Comparison of ENCODE assay signal across 9 cellular contexts in genomic region chr1:150259758-150260669, GRCh38. TPM values are rescaled to one million over a fixed set of nuclear protein-coding genes. Genes with fewer than 3 reads are reported as not detected.
DNase-seq lines count a peak whose midpoint lies in the region; ATAC-seq, FAIRE-seq and TF ChIP-seq lines count a peak whose summit lies in the region.
"Had no signal": no experiment of that assay in that cellular context is flagged by ENCODE, and none has a peak within 500 bp of the region (broad histone marks: within the 10 kb centered on the region; RNA-seq: fewer than 3 reads in every experiment).

No MANE protein-coding gene starts in this region.

- H3K4me3 ChIP-seq in heart right ventricle (peak overlapping the region in 1 of 10 donors; percentile 10), aorta (ENCODE audit: low read length in 2 of 2) (no peak overlapping the region)

- no peaks in the 10 kb centered on the region for H3K9me3 ChIP-seq in heart right ventricle
- no peaks in the 10 kb centered on the region for H3K9me3 ChIP-seq in aorta (ENCODE audit: control insufficient read depth, low read length)

- peaks cover 0 to 12% (median 9%) of the 10 kb centered on the region in 9 donors for H3K36me3 ChIP-seq in heart right ventricle
- peaks cover 0 to 2% of the 10 kb centered on the region in 2 donors for H3K36me3 ChIP-seq in aorta (ENCODE audit: control insufficient read depth in 1 of 2, insufficient read depth in 2 of 2, low read length in 1 of 2)

- intact Hi-C loops in heart right ventricle (cut with DNase I): loop anchor here in 3 of 10 donors (5.0 to 10.0 kb wide), 3 partner anchors 62 to 435 kb away; partner anchors contain the start of genes GOLPH3L (in 1 of the 3) and PRPF3 (in 1 of the 3)
- intact Hi-C loops in aorta (cut with DNase I): no loop called here

- H3K4me1 ChIP-seq in heart right ventricle: peaks cover 5 to 48% (median 22%) of the 10 kb centered on the region in 9 donors
- peaks cover 0 to 3% of the 10 kb centered on the region in 2 donors for H3K4me1 ChIP-seq in aorta (ENCODE audit: control insufficient read depth in 1 of 2, insufficient read depth in 2 of 2, low read length in 2 of 2)

- no peak for TF ChIP-seq CTCF in heart right ventricle (IDR thresholded peaks at IDR 0.05)

- H3K27me3 ChIP-seq in heart right ventricle (peaks cover 0 to 32% (median 0%) of the 10 kb centered on the region in 7 donors), aorta (ENCODE audit: control insufficient read depth in 1 of 2, insufficient read depth in 2 of 2, low read length in 1 of 2) (no peaks in the 10 kb centered on the region)

- 18 to 20% methylated on average over 11 of the region's 11 CpGs for WGBS in heart right ventricle, 2 donors
- 15 to 17% methylated on average over 11 of the region's 11 CpGs for WGBS in aorta, 2 donors

- H3K27ac ChIP-seq in heart right ventricle: peak overlapping the region in 5 of 10 donors; percentile 15 to 59 (median 37)
- H3K27ac ChIP-seq in aorta (ENCODE audit: low read depth in 1 of 2, low read length in 2 of 2): no peak overlapping the region

- ATAC-seq in heart right ventricle (peak in 7 of 8 donors; percentile 8 to 75 (median 37)), aorta (ENCODE audit: low FRiP score) (no peak)

- DNase-seq in HT-29 (ENCODE audit: low spot score): peak; percentile 58
- peak; percentile 28 for DNase-seq in RPMI8226
- no peak for DNase-seq in heart right ventricle
- DNase-seq in putamen (ENCODE audit: low spot score): peak; percentile 83
- DNase-seq in NCI-H446 (lab: John Stamatoyannopoulos, UW): no peak
- DNase-seq in stimulated activated CD4-positive, alpha-beta T cell treated with anti-CD3 and anti-CD28 coated beads, Interleukin-2, amount 100 ng/mL, for 48 hours: no peak
- no peak for DNase-seq in aorta
- DNase-seq in GM19239 (ENCODE audit: insufficient read length, low spot score): no peak
- DNase-seq: activated effector memory CD4-positive, alpha-beta T cell treated with anti-CD3 and anti-CD28 coated beads, Interleukin-2, amount 50 U/mL, for 16 hours had no signal

- no peak for FAIRE-seq in GM19239 (lab: Jason Lieb, UNC)

RNA-seq across cellular contexts. Expression of gene CA14, which starts 2.4 kb away (rescaled TPM):
- total RNA-seq in HT-29 (2014; rRNA removed; shearing (Covaris generic)): 0.63 TPM in 1 of 2 replicates, not detected in the other
- total RNA-seq in heart right ventricle (10 to 100 TPM in 3 of 10 donors, 1 to 10 TPM in 5, under 1 TPM in 2; 0.48 to 18.5 (median 2.9) TPM), aorta (not detected)
- polyA plus RNA-seq in heart right ventricle (10 to 100 TPM in 1 of 2 donors, 1 to 10 TPM in 1; 3.3 to 11.6 TPM), aorta (not detected)

RNA-seq across cellular contexts. Expression of gene APH1A, which starts 8.8 kb away (rescaled TPM):
- 117 and 138 TPM in 2 replicates for total RNA-seq in HT-29 (2014; rRNA removed; shearing (Covaris generic))
- total RNA-seq in heart right ventricle (10 to 100 TPM; 56.6 to 86.9 (median 65.7) TPM), aorta (10 to 100 TPM; 69.9 to 82.9 TPM)
- polyA plus RNA-seq in heart right ventricle (10 to 100 TPM; 52.9 to 74.4 TPM), aorta (10 to 100 TPM; 67.8 to 75.8 TPM)

RNA-seq across cellular contexts. Expression of gene C1orf54, which starts 12.6 kb away (rescaled TPM):
- total RNA-seq in HT-29 (2014; rRNA removed; shearing (Covaris generic)): 0.20 and 0.29 TPM in 2 replicates
- 10 to 100 TPM in 6 of 10 donors, 1 to 10 TPM in 4; 5.7 to 19.5 (median 11.8) TPM for total RNA-seq in heart right ventricle
- polyA plus RNA-seq in heart right ventricle: 10 to 100 TPM; 29.1 to 34.3 TPM
- total RNA-seq in aorta: 10 to 100 TPM; 33.0 to 34.9 TPM
- polyA plus RNA-seq in aorta: 100 to 1,000 TPM; 102 to 278 TPM

RNA-seq across cellular contexts. Expression of gene CIART, which starts 22.3 kb away (rescaled TPM):
- total RNA-seq in HT-29 (2014; rRNA removed; shearing (Covaris generic)): not detected in 2 replicates
- total RNA-seq in heart right ventricle: 10 to 100 TPM in 6 of 10 donors, 1 to 10 TPM in 4; 3.4 to 22.6 (median 15.5) TPM
- 10 to 100 TPM in 1 of 2 donors, 1 to 10 TPM in 1; 4.9 to 18.7 TPM for polyA plus RNA-seq in heart right ventricle
- total RNA-seq in aorta: 1 to 10 TPM; 3.0 to 6.6 TPM
- 10 to 100 TPM in 1 of 2 donors, 1 to 10 TPM in 1; 5.3 to 18.0 TPM for polyA plus RNA-seq in aorta

RNA-seq across cellular contexts. Expression of gene ANP32E, which starts 24.1 kb away (rescaled TPM):
- total RNA-seq in HT-29 (2014; rRNA removed; shearing (Covaris generic)): 12.7 and 16.4 TPM in 2 replicates
- total RNA-seq in heart right ventricle (10 to 100 TPM; 23.7 to 58.2 (median 41.6) TPM), aorta (10 to 100 TPM; 32.9 to 37.1 TPM)
- polyA plus RNA-seq in heart right ventricle (10 to 100 TPM; 17.3 to 40.0 TPM), aorta (10 to 100 TPM; 24.6 to 44.8 TPM)

Comparison
In these comparisons a context has a peak if more than half of its experiments do, and no peak if none do; other contexts are left out.
1. DNase-seq: peak in HT-29 (single experiment), RPMI8226 (single experiment) and putamen (single experiment); none in heart right ventricle (0 of 2), NCI-H446 (0 of 2), stimulated activated CD4-positive, alpha-beta T cell treated with anti-CD3 and anti-CD28 coated beads, Interleukin-2, amount 100 ng/mL, for 48 hours (0 of 2), aorta (0 of 2) and GM19239 (single experiment).